Comparison of ENCODE assay signal across 16 cellular contexts in the genomic region with DNA sequence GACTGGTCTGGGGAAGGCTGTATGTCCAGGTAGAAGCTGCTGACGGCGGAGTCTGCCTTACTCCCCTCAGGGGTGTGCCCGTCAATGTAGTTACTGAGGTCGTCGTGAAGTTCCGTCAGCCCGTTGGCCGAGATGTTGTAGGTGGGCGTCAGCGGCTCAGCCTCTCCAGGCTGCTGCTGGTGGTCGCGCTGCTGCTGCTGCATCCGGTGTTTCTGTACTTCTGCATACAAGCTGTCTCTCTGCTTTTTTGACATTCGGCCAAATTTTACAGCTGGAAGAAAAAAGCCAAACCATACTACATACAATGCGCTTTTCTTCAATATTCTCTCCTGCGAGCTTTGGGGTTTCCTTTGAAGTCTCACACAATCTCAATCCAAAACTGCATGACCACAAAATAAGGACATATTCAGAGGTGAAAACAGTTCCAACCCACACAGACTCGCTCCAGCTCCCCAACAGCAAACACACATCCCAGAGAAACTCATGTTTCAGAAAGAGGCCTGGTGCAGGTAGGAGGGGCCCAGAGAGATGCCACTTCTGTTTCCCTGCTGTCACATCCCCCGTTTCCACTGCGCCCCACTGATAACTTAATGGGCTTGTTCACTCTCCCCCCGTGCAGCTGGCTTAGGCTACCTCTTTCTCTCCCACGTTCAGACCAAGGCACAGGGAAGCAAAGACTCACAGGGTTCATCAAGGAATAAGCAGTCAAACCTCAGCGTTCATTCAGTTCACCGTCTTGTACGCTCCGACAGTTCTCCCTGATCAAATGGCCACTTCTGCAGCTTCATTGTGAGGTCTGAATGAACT. TPM values are rescaled to one million over a fixed set of nuclear protein-coding genes. Genes with fewer than 3 reads are reported as not detected.
A peak's percentile ranks its signal among the peaks of the same experiment; 100 is the strongest.
DNase-seq lines count a peak whose midpoint lies in the region; ATAC-seq and TF ChIP-seq lines count a peak whose summit lies in the region.
"Had no signal": no experiment of that assay in that cellular context is flagged by ENCODE, and none has a peak within 500 bp of the region (broad histone marks: within the 10 kb centered on the region; RNA-seq: fewer than 3 reads in every experiment).

No MANE protein-coding gene starts in this region.

- intact Hi-C loops in psoas muscle (cut with DNase I): loop anchor here in 1 of 2 donors (10.0 kb wide), 1 partner anchor 1323 kb away; no protein-coding TSS in a partner anchor

- H3K4me1 Mint-ChIP-seq in activated naive CD8-positive, alpha-beta T cell treated with anti-CD3 and anti-CD28 coated beads, Interleukin-2, amount 10 ng/mL, durations not matched to agents 7 days and 5 days: peaks cover 36% of the 10 kb centered on the region
- H3K4me1 Mint-ChIP-seq in neural progenitor cell: peaks cover 22% of the 10 kb centered on the region

- TF ChIP-seq CTCF in neural progenitor cell (IDR thresholded peaks at IDR 0.05): no peak
- no peak for TF ChIP-seq CTCF in psoas muscle (IDR thresholded peaks at IDR 0.05)

- H3K9ac ChIP-seq in neural progenitor cell: no peak overlapping the region

- POLR2A ChIA-PET in activated naive CD8-positive, alpha-beta T cell treated with anti-CD3 and anti-CD28 coated beads, Interleukin-2, amount 10 ng/mL, durations not matched to agents 7 days and 5 days (lab: Charles Lee): interaction anchor here (1.1 kb wide), 1 partner anchor 9 kb away, joined by 3 read pairs; no protein-coding TSS in a partner anchor

- no peak overlapping the region for H2AFZ ChIP-seq in neural progenitor cell (replicated peaks)

- 78 to 81% (median 78%) methylated on average over 25 of the region's 25 CpGs for whole genome bisulfite sequencing in psoas muscle, 3 donors

- H3K4me1 ChIP-seq in neural progenitor cell: no peaks in the 10 kb centered on the region
- H3K4me1 ChIP-seq in psoas muscle: peaks cover 23% of the 10 kb centered on the region
- H3K4me1 ChIP-seq: uterus had no signal

- no peaks in the 10 kb centered on the region for H3K27me3 Mint-ChIP-seq in activated naive CD8-positive, alpha-beta T cell treated with anti-CD3 and anti-CD28 coated beads, Interleukin-2, amount 10 ng/mL, durations not matched to agents 7 days and 5 days
- H3K27me3 Mint-ChIP-seq in neural progenitor cell (ENCODE audit: insufficient read depth, low read depth): peaks cover 2% of the 10 kb centered on the region

- no peak overlapping the region for H3K4me3 ChIP-seq in Jurkat, Clone E6-1 (ENCODE audit: low read length)
- H3K4me3 ChIP-seq in neural progenitor cell: no peak overlapping the region
- no peak overlapping the region for H3K4me3 ChIP-seq in psoas muscle
- H3K4me3 ChIP-seq: uterus had no signal

- peaks cover 9% of the 10 kb centered on the region for H3F3A ChIP-seq in neural progenitor cell (ENCODE audit: low read depth)

- no peaks in the 10 kb centered on the region for H3K9me3 Mint-ChIP-seq in activated naive CD8-positive, alpha-beta T cell treated with anti-CD3 and anti-CD28 coated beads, Interleukin-2, amount 10 ng/mL, durations not matched to agents 7 days and 5 days
- H3K9me3 Mint-ChIP-seq in neural progenitor cell: no peaks in the 10 kb centered on the region

- H3K27me3 ChIP-seq in neural progenitor cell (no peaks in the 10 kb centered on the region), psoas muscle (ENCODE audit: insufficient read depth in 3 of 3, low read length in 2 of 3) (no peaks in the 10 kb centered on the region)
- H3K27me3 ChIP-seq: uterus had no signal

- H3K27ac Mint-ChIP-seq in activated naive CD8-positive, alpha-beta T cell treated with anti-CD3 and anti-CD28 coated beads, Interleukin-2, amount 10 ng/mL, durations not matched to agents 7 days and 5 days: peak overlapping the region; percentile 78
- H3K27ac Mint-ChIP-seq in neural progenitor cell: peak overlapping the region; percentile 10

- peak overlapping the region; percentile 62 for H3K4me3 Mint-ChIP-seq in activated naive CD8-positive, alpha-beta T cell treated with anti-CD3 and anti-CD28 coated beads, Interleukin-2, amount 10 ng/mL, durations not matched to agents 7 days and 5 days
- no peak overlapping the region for H3K4me3 Mint-ChIP-seq in neural progenitor cell

- peaks cover 34% of the 10 kb centered on the region for H3K36me3 Mint-ChIP-seq in activated naive CD8-positive, alpha-beta T cell treated with anti-CD3 and anti-CD28 coated beads, Interleukin-2, amount 10 ng/mL, durations not matched to agents 7 days and 5 days
- peaks cover 11% of the 10 kb centered on the region for H3K36me3 Mint-ChIP-seq in neural progenitor cell

- H3K36me3 ChIP-seq in neural progenitor cell: no peaks in the 10 kb centered on the region
- H3K36me3 ChIP-seq in psoas muscle (ENCODE audit: insufficient read depth in 1 of 2, low read depth in 1 of 2): peaks cover 0 to 57% of the 10 kb centered on the region in 2 donors
- H3K36me3 ChIP-seq: uterus had no signal

- H3K9me3 ChIP-seq in neural progenitor cell (ENCODE audit: low read depth): no peaks in the 10 kb centered on the region
- H3K9me3 ChIP-seq in psoas muscle: no peaks in the 10 kb centered on the region
- H3K9me3 ChIP-seq: uterus had no signal

- H3K79me2 ChIP-seq in neural progenitor cell (ENCODE audit: low read depth): no peaks in the 10 kb centered on the region

- peak; percentile 44 for ATAC-seq in activated naive CD8-positive, alpha-beta T cell treated with anti-CD3 and anti-CD28 coated beads, Interleukin-2, amount 10 ng/mL, durations not matched to agents 7 days and 5 days (ENCODE audit: low read depth)
- ATAC-seq in psoas muscle: no peak

- H3K27ac ChIP-seq in neural progenitor cell (no peak overlapping the region), psoas muscle (no peak overlapping the region)
- H3K27ac ChIP-seq: RWPE1, uterus had no signal

- H3K4me2 ChIP-seq in neural progenitor cell: no peak overlapping the region

- peak; percentile 60 for DNase-seq in activated CD8-positive, alpha-beta memory T cell treated with anti-CD3 and anti-CD28 coated beads for 24 hours
- DNase-seq in activated CD8-positive, alpha-beta memory T cell treated with anti-CD3 and anti-CD28 coated beads, Interleukin-2, amount 50 U/mL, for 48 hours: no peak
- peak; percentile 88 for DNase-seq in Jurkat, Clone E6-1 (ENCODE audit: low read depth, low spot score)
- peak; percentile 39 for DNase-seq in activated naive CD8-positive, alpha-beta T cell treated with anti-CD3 and anti-CD28 coated beads, Interleukin-2, amount 10 ng/mL, durations not matched to agents 7 days and 5 days
- DNase-seq in neural progenitor cell (ENCODE audit: low spot score): no peak
- no peak for DNase-seq in psoas muscle
- DNase-seq in AML-193 (lab: John Stamatoyannopoulos, UW): no peak
- DNase-seq in NK-92 (lab: John Stamatoyannopoulos, UW; ENCODE audit: unreplicated experiment): no peak
- DNase-seq: ACHN, hypothalamus, Kasumi-1, kidney glomerular epithelial cell, mesendoderm, NCI-H2227 treated with DMSO at 0.1 percent for 48 hours, uterus had no signal

- H4K20me1 ChIP-seq in neural progenitor cell (ENCODE audit: low read depth): no peaks in the 10 kb centered on the region

RNA-seq across cellular contexts. Expression of gene ICE2, which starts 32.6 kb away (rescaled TPM):
- 73.3 TPM for polyA plus RNA-seq in Jurkat, Clone E6-1 (2012; ENCODE audit: insufficient read depth, insufficient read length)
- total RNA-seq in activated naive CD8-positive, alpha-beta T cell treated with anti-CD3 and anti-CD28 coated beads, Interleukin-2, amount 10 ng/mL, durations not matched to agents 7 days and 5 days: 10 to 100 TPM; 65.1 to 81.4 TPM
- 69.8 and 95.3 TPM in 2 replicates for total RNA-seq in neural progenitor cell (ENCODE audit: low replicate concordance)
- total RNA-seq in psoas muscle: 10 to 100 TPM; 20.0 to 25.9 (median 22.7) TPM
- polyA plus RNA-seq in psoas muscle: 10 to 100 TPM in 1 of 3 donors, 1 to 10 TPM in 2; 5.2 to 12.5 (median 6.6) TPM

Comparison
In these comparisons a context has a peak if more than half of its experiments do, and no peak if none do; other contexts are left out.
1. DNase-seq: peak in activated CD8-positive, alpha-beta memory T cell treated with anti-CD3 and anti-CD28 coated beads for 24 hours (single experiment), Jurkat, Clone E6-1 (single experiment) and activated naive CD8-positive, alpha-beta T cell treated with anti-CD3 and anti-CD28 coated beads, Interleukin-2, amount 10 ng/mL, durations not matched to agents 7 days and 5 days (single experiment); none in activated CD8-positive, alpha-beta memory T cell treated with anti-CD3 and anti-CD28 coated beads, Interleukin-2, amount 50 U/mL, for 48 hours (single experiment), neural progenitor cell (single experiment), psoas muscle (0 of 2), AML-193 (0 of 2) and NK-92 (single experiment).